ENCODE assay signal across 23 cellular contexts in the genomic region with DNA sequence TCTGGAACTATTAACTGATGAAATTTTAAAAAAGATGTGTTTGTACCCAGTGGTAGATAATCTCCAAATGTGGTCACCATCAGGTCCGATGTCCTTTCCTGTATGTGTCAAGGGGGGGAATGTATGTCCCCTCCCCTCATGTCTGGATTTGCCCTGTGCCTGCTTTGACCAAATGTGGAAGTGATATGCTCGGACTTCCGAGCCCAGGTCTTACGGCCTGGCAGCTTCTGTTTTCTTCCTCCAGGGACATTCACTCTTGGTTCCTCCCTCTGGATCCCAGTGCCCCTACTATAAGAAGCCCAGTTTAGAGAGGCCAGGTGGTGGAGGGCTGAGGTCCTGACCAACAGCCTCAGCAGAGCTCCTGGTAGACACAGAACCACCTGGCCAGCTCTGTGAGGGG.
"Had no signal": no experiment of that assay in that cellular context is flagged by ENCODE, and none has a peak within 500 bp of the region (broad histone marks: within the 10 kb centered on the region; RNA-seq: fewer than 3 reads in every experiment).

No MANE protein-coding gene starts in this region.

- H3K36me3 ChIP-seq: pancreas, prostate gland, tibial nerve, uterus had no signal

- H3K27me3 ChIP-seq: pancreas, tibial nerve, uterus had no signal

- ATAC-seq: activated CD4-positive, alpha-beta T cell treated with anti-CD3 and anti-CD28 coated beads for 36 hours; naive thymus-derived CD4-positive, alpha-beta T cell had no signal

- H3K9me3 ChIP-seq: pancreas, prostate gland, tibial nerve, uterus had no signal

- H3K4me3 ChIP-seq: pancreas, prostate gland, tibial nerve, uterus had no signal

- H3K27ac ChIP-seq: pancreas, prostate gland, tibial nerve, uterus had no signal

- H3K9me3 Mint-ChIP-seq: activated naive CD4-positive, alpha-beta T cell treated with anti-CD3 and anti-CD28 coated beads, Interleukin-2, amount 10 ng/mL, durations not matched to agents 7 days and 5 days; immature natural killer cell; mesothelial cell of epicardium had no signal

- DNase-seq: activated CD4-positive, alpha-beta T cell treated with anti-CD3 and anti-CD28 coated beads for 36 hours; activated CD4-positive, CD25-positive, alpha-beta regulatory T cell; activated effector memory CD4-positive, alpha-beta T cell treated with Interleukin-2 at 50 U/mL for 16 hours; activated naive CD4-positive, alpha-beta T cell treated with anti-CD3 and anti-CD28 coated beads, Interleukin-2, amount 10 ng/mL, durations not matched to agents 7 days and 5 days; activated T-cell treated with anti-CD3 and anti-CD28 coated beads for 4 hours; amniotic stem cell; caudate nucleus; cortex of kidney; foreskin fibroblast; hypothalamus; immature natural killer cell; kidney; mammary epithelial cell; naive thymus-derived CD4-positive, alpha-beta T cell; nucleus accumbens; pancreas; retina; stimulated activated naive CD4-positive, alpha-beta T cell; T-helper 2 cell; uterus had no signal

- H3K4me1 Mint-ChIP-seq: mesothelial cell of epicardium had no signal

- H3K4me3 Mint-ChIP-seq: activated CD4-positive, alpha-beta T cell treated with anti-CD3 and anti-CD28 coated beads for 36 hours; activated naive CD4-positive, alpha-beta T cell treated with anti-CD3 and anti-CD28 coated beads, Interleukin-2, amount 10 ng/mL, durations not matched to agents 7 days and 5 days; immature natural killer cell; mesothelial cell of epicardium; naive thymus-derived CD4-positive, alpha-beta T cell had no signal

- H3K4me1 ChIP-seq: pancreas, prostate gland, uterus had no signal

- H3K36me3 Mint-ChIP-seq: activated naive CD4-positive, alpha-beta T cell treated with anti-CD3 and anti-CD28 coated beads, Interleukin-2, amount 10 ng/mL, durations not matched to agents 7 days and 5 days; immature natural killer cell; mesothelial cell of epicardium had no signal

- H3K27ac Mint-ChIP-seq: activated CD4-positive, alpha-beta T cell treated with anti-CD3 and anti-CD28 coated beads for 36 hours; activated naive CD4-positive, alpha-beta T cell treated with anti-CD3 and anti-CD28 coated beads, Interleukin-2, amount 10 ng/mL, durations not matched to agents 7 days and 5 days; immature natural killer cell; mesothelial cell of epicardium; naive thymus-derived CD4-positive, alpha-beta T cell had no signal
